In the genomic region with DNA sequence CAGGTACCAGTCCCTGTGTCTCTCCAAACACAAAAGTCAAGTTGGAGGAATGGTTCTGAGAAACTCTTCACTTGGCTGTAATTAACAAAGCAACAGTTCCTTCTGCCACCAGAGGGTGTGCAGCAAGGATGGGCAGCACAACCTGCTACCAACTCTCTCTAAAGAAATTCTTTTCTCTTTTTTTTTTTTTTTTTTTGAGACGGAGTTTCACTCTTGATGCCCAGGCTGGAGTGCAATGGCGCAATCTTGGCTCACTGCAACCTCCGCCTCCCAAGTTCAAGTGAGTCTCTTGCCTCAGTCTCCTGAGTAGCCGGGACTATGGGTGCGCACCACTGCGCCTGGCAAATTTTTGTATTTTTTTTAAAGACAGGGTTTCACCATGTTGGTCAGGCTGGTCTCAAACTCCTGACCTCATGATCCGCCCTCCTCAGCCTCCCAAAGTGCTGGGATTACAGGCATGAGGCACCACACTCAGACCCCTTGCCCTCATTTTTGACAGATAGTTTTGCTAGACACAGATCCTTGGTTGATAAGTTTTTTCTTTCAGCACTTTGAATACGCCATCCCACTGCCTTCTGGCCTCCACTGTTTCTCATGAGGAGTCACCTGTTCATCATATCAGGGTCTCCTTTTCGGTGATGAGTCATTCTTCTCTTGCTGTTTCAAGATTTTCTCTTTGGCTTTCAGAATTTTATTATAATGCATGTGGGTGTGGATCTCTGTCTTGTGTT, we compare ENCODE assay signal across 8 cellular contexts. TPM values are rescaled to one million over a fixed set of nuclear protein-coding genes. Genes with fewer than 3 reads are reported as not detected.
DNase-seq lines count a peak whose midpoint lies in the region; ATAC-seq and TF ChIP-seq lines count a peak whose summit lies in the region.

No MANE protein-coding gene starts in this region.

- CTCF ChIA-PET in HEK293T (lab: Yijun Ruan, JAX) = no interaction called here

- no peaks in the 10 kb centered on the region for H3K27me3 ChIP-seq in gastroesophageal sphincter

- no peak overlapping the region for H3K27ac ChIP-seq in gastroesophageal sphincter

- no peak for TF ChIP-seq POLR2A in gastroesophageal sphincter (IDR thresholded peaks at IDR 0.05)

- ATAC-seq in gastroesophageal sphincter (peak; percentile 52), GM21825 (IDR thresholded peaks at IDR 0.05; ENCODE audit: unreplicated experiment) (no peak), GM19455 (IDR thresholded peaks at IDR 0.05; ENCODE audit: unreplicated experiment) (no peak)

- POLR2A ChIA-PET in HEK293T (lab: Yijun Ruan, JAX) = no interaction called here

- no peak overlapping the region for H3K4me3 ChIP-seq in gastroesophageal sphincter

- H3K9me3 ChIP-seq in gastroesophageal sphincter = no peaks in the 10 kb centered on the region

- peaks cover 0 to 23% (median 0%) of the 10 kb centered on the region in 3 donors for H3K4me1 ChIP-seq in gastroesophageal sphincter

- DNase-seq in Ammon's horn (ENCODE audit: low spot score) (peak; percentile 24), HEK293T (ENCODE audit: extremely low spot score) (peak; percentile 50), UCSD-AML1 (lab: John Stamatoyannopoulos, UW; ENCODE audit: unreplicated experiment) (peak; percentile 16), T1000 (lab: John Stamatoyannopoulos, UW) (no peak), dedifferentiated amniotic fluid mesenchymal stem cell (ENCODE audit: extremely low spot score) (no peak)

- H3K36me3 ChIP-seq in gastroesophageal sphincter = no peaks in the 10 kb centered on the region

- no peak for TF ChIP-seq EP300 in gastroesophageal sphincter (IDR thresholded peaks at IDR 0.05)

- TF ChIP-seq CTCF in gastroesophageal sphincter (IDR thresholded peaks at IDR 0.05) = peak in 3 of 4 experiments; percentile 46 to 55 (median 55)

- WGBS in gastroesophageal sphincter (ENCODE audit: low coverage in 1 of 2), 2 donors = 79 to 100% methylated on average over 2 to 7 of the region's 9 CpGs

TF ChIP-seq in HEK293T, 16 proteins besides CTCF, POLR2A, EP300 and RAD21:
- TF ChIP-seq ELF4 (IDR thresholded peaks at IDR 0.05) (no peak), ZNF384 (IDR thresholded peaks at IDR 0.05) (peak; percentile 55; the same call in 1 of the 2 replicates)

RNA-seq across cellular contexts. Expression of a gene that starts 12.1 kb away (rescaled TPM):
- 100 to 1,000 TPM; 118 to 150 (median 138) TPM for total RNA-seq in gastroesophageal sphincter

RNA-seq across cellular contexts. Expression of a gene that starts 57.0 kb away (rescaled TPM):
- 10 to 100 TPM; 26.5 to 38.1 (median 34.7) TPM for total RNA-seq in gastroesophageal sphincter

Comparison
In these comparisons a context has a peak if more than half of its experiments do, and no peak if none do; other contexts are left out.
1. DNase-seq: peak in Ammon's horn (single experiment), HEK293T (single experiment) and UCSD-AML1 (single experiment); none in T1000 (single experiment) and dedifferentiated amniotic fluid mesenchymal stem cell (single experiment).